In the genomic region with DNA sequence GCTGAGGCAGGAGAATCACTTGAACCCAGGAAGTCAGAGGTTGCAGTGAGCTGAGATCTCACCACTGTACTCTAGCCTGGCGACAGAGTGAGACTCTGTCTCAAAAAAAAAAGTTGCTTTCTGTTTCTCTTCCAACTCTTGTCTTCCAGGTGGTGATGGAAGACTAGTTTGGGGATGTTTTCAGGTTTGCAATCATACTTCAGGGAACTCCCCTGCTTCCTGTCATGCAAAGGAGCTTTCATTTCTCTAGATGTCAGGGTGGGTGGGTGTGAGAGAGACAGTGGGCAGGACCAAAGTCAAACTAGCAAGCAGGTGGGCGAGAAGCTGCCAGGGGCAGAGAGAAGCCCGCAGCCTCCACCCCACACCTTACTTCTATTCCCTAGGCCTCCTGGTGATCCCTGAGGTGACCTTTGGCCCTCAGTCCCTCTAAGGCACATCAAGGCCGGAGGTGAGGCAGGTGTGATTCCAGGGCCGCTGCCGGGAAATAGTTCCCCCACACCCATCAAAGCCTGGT, we compare ENCODE assay signal across 9 cellular contexts. TPM values are rescaled to one million over a fixed set of nuclear protein-coding genes. Genes with fewer than 3 reads are reported as not detected.
DNase-seq lines count a peak whose midpoint lies in the region; ATAC-seq lines count a peak whose summit lies in the region.
"Had no signal": no experiment of that assay in that cellular context is flagged by ENCODE, and none has a peak within 500 bp of the region (broad histone marks: within the 10 kb centered on the region; RNA-seq: fewer than 3 reads in every experiment).

No MANE protein-coding gene starts in this region.

- H3K4me3 ChIP-seq in GM08714 (ENCODE audit: low read length) = peak overlapping the region; percentile 29; the same call in 1 of the 2 replicates
- no peak overlapping the region for H3K4me3 ChIP-seq in effector memory CD4-positive, alpha-beta T cell (ENCODE audit: insufficient read depth, low read depth, low read length, poor library complexity, severe bottlenecking)
- H3K4me3 ChIP-seq in GM23248 = no peak overlapping the region

- H3K27me3 ChIP-seq in effector memory CD4-positive, alpha-beta T cell (replicated peaks; ENCODE audit: control insufficient read depth, insufficient read depth, low read length, poor library complexity, severe bottlenecking) = no peaks in the 10 kb centered on the region
- H3K27me3 ChIP-seq in GM23248 (replicated peaks; ENCODE audit: insufficient read depth) = peaks cover 15% of the 10 kb centered on the region

- no peak overlapping the region for H3K4me2 ChIP-seq in GM23248 (ENCODE audit: unreplicated experiment)

- H3K27ac ChIP-seq in effector memory CD4-positive, alpha-beta T cell (ENCODE audit: insufficient read depth, low read length, poor library complexity, severe bottlenecking) = peak overlapping the region; percentile 41
- no peak overlapping the region for H3K27ac ChIP-seq in GM23248

- no peak for DNase-seq in effector memory CD4-positive, alpha-beta T cell
- DNase-seq in GM23248 = no peak
- DNase-seq in glomerular visceral epithelial cell (ENCODE audit: extremely low spot score) = no peak
- no peak for DNase-seq in NCI-H2196 (lab: John Stamatoyannopoulos, UW; ENCODE audit: unreplicated experiment)
- DNase-seq in cerebellar cortex (ENCODE audit: low spot score) = no peak
- DNase-seq: left ventricle myocardium superior had no signal

- in situ Hi-C loops in GM23248 (cut with MboI) = no loop called here

- H3K4me1 ChIP-seq in effector memory CD4-positive, alpha-beta T cell (ENCODE audit: control insufficient read depth, insufficient read depth, low read length, poor library complexity, severe bottlenecking) = peaks cover 9% of the 10 kb centered on the region
- H3K4me1 ChIP-seq in GM23248 (ENCODE audit: insufficient read depth) = no peaks in the 10 kb centered on the region

- H3F3A ChIP-seq in GM23248 (ENCODE audit: insufficient read depth) = no peaks in the 10 kb centered on the region

- H3K9me3 ChIP-seq in effector memory CD4-positive, alpha-beta T cell (ENCODE audit: control insufficient read depth, low read length) = no peaks in the 10 kb centered on the region
- H3K9me3 ChIP-seq in GM23248 (ENCODE audit: low read depth) = no peaks in the 10 kb centered on the region

- H4K20me1 ChIP-seq in GM23248 (ENCODE audit: insufficient read depth) = no peaks in the 10 kb centered on the region

- no peaks in the 10 kb centered on the region for H3K36me3 ChIP-seq in effector memory CD4-positive, alpha-beta T cell (ENCODE audit: control insufficient read depth, insufficient read depth, low read length)
- no peaks in the 10 kb centered on the region for H3K36me3 ChIP-seq in GM23248 (ENCODE audit: low read depth)

- WGBS in GM23248 (ENCODE audit: low coverage in 1 of 2, low lambda C conversion rate in 2 of 2, missing lambda C conversion rate in 2 of 2), 2 experiments = 43 to 50% methylated on average over 6 of the region's 6 CpGs

- no peaks in the 10 kb centered on the region for H3K79me2 ChIP-seq in GM23248 (ENCODE audit: insufficient read depth)

- H2AFZ ChIP-seq in GM23248 = no peak overlapping the region

- no peaks in the 10 kb centered on the region for H3K9me2 ChIP-seq in GM23248 (ENCODE audit: insufficient read depth)

- ATAC-seq in GM21381 (IDR thresholded peaks at IDR 0.05; ENCODE audit: unreplicated experiment) (peak; percentile 82), HG03469 (IDR thresholded peaks at IDR 0.05; ENCODE audit: unreplicated experiment) (peak; percentile 42)
- ATAC-seq: left ventricle myocardium superior had no signal

- no peak overlapping the region for H3K9ac ChIP-seq in GM23248

RNA-seq across cellular contexts. Expression of gene CCNE1, which starts 25.7 kb away (rescaled TPM):
- 2.8 and 6.5 TPM in 2 replicates for total RNA-seq in GM23248 (2014; rRNA removed; shearing (Covaris generic))
- 5.1 and 5.2 TPM in 2 replicates for polyA plus RNA-seq in GM23248 (2016; fragmentation: Nextera tagmentation; extraction: Ambion mirVana)
